ENCODE assay signal across 20 cellular contexts in the genomic region with DNA sequence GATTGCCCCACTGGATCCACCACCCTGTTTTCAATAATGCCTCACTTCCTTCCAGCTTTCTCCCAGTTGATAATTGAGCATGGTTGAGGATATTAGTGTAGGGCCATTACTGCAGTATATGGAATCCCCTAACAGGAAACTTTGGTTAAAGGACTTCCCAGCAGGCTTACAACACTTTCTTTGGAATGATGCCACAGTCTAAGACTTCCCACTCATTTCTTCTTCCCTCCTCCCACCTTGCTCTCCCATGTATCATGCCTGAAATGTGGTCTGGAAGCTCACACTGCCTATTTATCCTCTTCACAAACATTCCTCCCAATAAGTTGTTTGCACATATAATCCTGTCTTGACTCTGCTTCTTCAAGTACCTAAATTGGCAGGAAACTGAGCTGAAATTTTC.
DNase-seq lines count a peak whose midpoint lies in the region; ATAC-seq and TF ChIP-seq lines count a peak whose summit lies in the region.
"Had no signal": no experiment of that assay in that cellular context is flagged by ENCODE, and none has a peak within 500 bp of the region (broad histone marks: within the 10 kb centered on the region; RNA-seq: fewer than 3 reads in every experiment).

No MANE protein-coding gene starts in this region.

- no peaks in the 10 kb centered on the region for H3K36me3 Mint-ChIP-seq in activated naive CD4-positive, alpha-beta T cell treated with anti-CD3 and anti-CD28 coated beads for 36 hours (ENCODE audit: low read depth)
- H3K36me3 Mint-ChIP-seq: activated naive CD8-positive, alpha-beta T cell treated with anti-CD3 and anti-CD28 coated beads for 36 hours; IgD-negative memory B cell; neural progenitor cell had no signal

- H3K4me3 ChIP-seq in fibroblast of the aortic adventitia (ENCODE audit: low read depth, low read length): no peak overlapping the region
- H3K4me3 ChIP-seq: cardiac muscle cell, neural progenitor cell had no signal

- no peak for TF ChIP-seq CTCF in fibroblast of the aortic adventitia (IDR thresholded peaks at IDR 0.05; ENCODE audit: insufficient read depth, low read length)

- DNase-seq in NCI-H2029 (lab: John Stamatoyannopoulos, UW) (peak; percentile 12), NCI-H2029 treated with DMSO at 0.1 percent for 48 hours (lab: John Stamatoyannopoulos, UW) (no peak), RPMI7951 (ENCODE audit: low read depth) (peak; percentile 43), fibroblast of the aortic adventitia (ENCODE audit: low read depth) (peak; percentile 71), stromal cell of bone marrow (ENCODE audit: low read depth) (peak; percentile 24)
- DNase-seq in activated naive CD4-positive, alpha-beta T cell treated with anti-CD3 and anti-CD28 coated beads for 36 hours: no peak
- DNase-seq in activated naive CD4-positive, alpha-beta T cell treated with Interleukin-2 at 50 U/mL for 16 hours: no peak
- DNase-seq: activated CD4-positive, alpha-beta T cell treated with anti-CD3 and anti-CD28 coated beads for 36 hours; activated naive CD8-positive, alpha-beta T cell treated with anti-CD3 and anti-CD28 coated beads for 36 hours; Caco-2; MM.1S; NCI-H1694; NCI-H446 treated with DMSO at 0.1 percent for 48 hours; stimulated activated CD8-positive, alpha-beta memory T cell treated with anti-CD3 and anti-CD28 coated beads, Interleukin-4, amount 100 ng/mL, for 48 hours had no signal

- H3K27me3 Mint-ChIP-seq in activated naive CD4-positive, alpha-beta T cell treated with anti-CD3 and anti-CD28 coated beads for 36 hours (ENCODE audit: low read depth): no peaks in the 10 kb centered on the region
- H3K27me3 Mint-ChIP-seq: activated CD4-positive, alpha-beta T cell treated with anti-CD3 and anti-CD28 coated beads for 36 hours; activated naive CD8-positive, alpha-beta T cell treated with anti-CD3 and anti-CD28 coated beads for 36 hours; dendritic cell treated with granulocyte-macrophage colony-stimulating factor and Interleukin-4, amounts not matched to agents 40 ng/mL and 50 ng/mL, for 4 days; IgD-negative memory B cell had no signal

- no peaks in the 10 kb centered on the region for H3K4me1 Mint-ChIP-seq in activated naive CD4-positive, alpha-beta T cell treated with anti-CD3 and anti-CD28 coated beads for 36 hours (ENCODE audit: low read depth)
- H3K4me1 Mint-ChIP-seq: activated CD4-positive, alpha-beta T cell treated with anti-CD3 and anti-CD28 coated beads for 36 hours; activated naive CD8-positive, alpha-beta T cell treated with anti-CD3 and anti-CD28 coated beads for 36 hours; IgD-negative memory B cell; neural progenitor cell had no signal

- CTCF ChIA-PET in activated naive CD4-positive, alpha-beta T cell treated with anti-CD3 and anti-CD28 coated beads for 36 hours (lab: Charles Lee): no interaction called here

- peaks cover 7% of the 10 kb centered on the region for H3K9me3 Mint-ChIP-seq in activated naive CD4-positive, alpha-beta T cell treated with anti-CD3 and anti-CD28 coated beads for 36 hours
- H3K9me3 Mint-ChIP-seq: activated T-helper 1 cell treated with anti-CD3 and anti-CD28 coated beads, Interleukin-12 subunit alpha, Interleukin-12 subunit beta, Interleukin-2, Interleukin-4 antibody, amounts not matched to agents 30 ng/mL and 10 ng/mL and 1 ng/mL, durations not matched to agents 14 hours and 24 hours and 36 hours had no signal

- no peak overlapping the region for H3K4me3 Mint-ChIP-seq in activated naive CD4-positive, alpha-beta T cell treated with anti-CD3 and anti-CD28 coated beads for 36 hours
- H3K4me3 Mint-ChIP-seq: activated CD4-positive, alpha-beta T cell treated with anti-CD3 and anti-CD28 coated beads for 36 hours; activated naive CD8-positive, alpha-beta T cell treated with anti-CD3 and anti-CD28 coated beads for 36 hours; activated T-helper 1 cell treated with anti-CD3 and anti-CD28 coated beads, Interleukin-12 subunit alpha, Interleukin-12 subunit beta, Interleukin-2, Interleukin-4 antibody, amounts not matched to agents 30 ng/mL and 10 ng/mL and 1 ng/mL, durations not matched to agents 14 hours and 24 hours and 36 hours; dendritic cell treated with granulocyte-macrophage colony-stimulating factor and Interleukin-4, amounts not matched to agents 40 ng/mL and 50 ng/mL, for 4 days; IgD-negative memory B cell; neural progenitor cell had no signal

- ATAC-seq in HG02763 (IDR thresholded peaks at IDR 0.05; ENCODE audit: unreplicated experiment): no peak
- ATAC-seq: activated CD4-positive, alpha-beta T cell treated with anti-CD3 and anti-CD28 coated beads for 36 hours had no signal

- intact Hi-C loops in activated naive CD4-positive, alpha-beta T cell treated with anti-CD3 and anti-CD28 coated beads for 36 hours (cut with micrococcal nuclease): no loop called here

- no peak overlapping the region for H3K27ac Mint-ChIP-seq in activated naive CD4-positive, alpha-beta T cell treated with anti-CD3 and anti-CD28 coated beads for 36 hours
- H3K27ac Mint-ChIP-seq: activated CD4-positive, alpha-beta T cell treated with anti-CD3 and anti-CD28 coated beads for 36 hours; activated naive CD8-positive, alpha-beta T cell treated with anti-CD3 and anti-CD28 coated beads for 36 hours; activated T-helper 1 cell treated with anti-CD3 and anti-CD28 coated beads, Interleukin-12 subunit alpha, Interleukin-12 subunit beta, Interleukin-2, Interleukin-4 antibody, amounts not matched to agents 30 ng/mL and 10 ng/mL and 1 ng/mL, durations not matched to agents 14 hours and 24 hours and 36 hours; dendritic cell treated with granulocyte-macrophage colony-stimulating factor and Interleukin-4, amounts not matched to agents 40 ng/mL and 50 ng/mL, for 4 days; IgD-negative memory B cell; neural progenitor cell had no signal

Comparison
In these comparisons a context has a peak if more than half of its experiments do, and no peak if none do; other contexts are left out.
1. DNase-seq: peak in NCI-H2029 (single experiment), RPMI7951 (single experiment), fibroblast of the aortic adventitia (single experiment) and stromal cell of bone marrow (single experiment); none in NCI-H2029 treated with DMSO at 0.1 percent for 48 hours (single experiment), activated naive CD4-positive, alpha-beta T cell treated with anti-CD3 and anti-CD28 coated beads for 36 hours (single experiment) and activated naive CD4-positive, alpha-beta T cell treated with Interleukin-2 at 50 U/mL for 16 hours (single experiment).